1 cellular context compared by ENCODE assay signal in genomic region chr9:136882109-136882946, GRCh38.
A peak's percentile ranks its signal among the peaks of the same experiment; 100 is the strongest.
TF ChIP-seq lines count a peak whose summit lies in the region.

No MANE protein-coding gene starts in this region.

TF ChIP-seq in HepG2, 621 proteins besides CTCF, POLR2A, EP300 and RAD21 (continued from another document and continues in another):
- TF ChIP-seq, protein P1, sequence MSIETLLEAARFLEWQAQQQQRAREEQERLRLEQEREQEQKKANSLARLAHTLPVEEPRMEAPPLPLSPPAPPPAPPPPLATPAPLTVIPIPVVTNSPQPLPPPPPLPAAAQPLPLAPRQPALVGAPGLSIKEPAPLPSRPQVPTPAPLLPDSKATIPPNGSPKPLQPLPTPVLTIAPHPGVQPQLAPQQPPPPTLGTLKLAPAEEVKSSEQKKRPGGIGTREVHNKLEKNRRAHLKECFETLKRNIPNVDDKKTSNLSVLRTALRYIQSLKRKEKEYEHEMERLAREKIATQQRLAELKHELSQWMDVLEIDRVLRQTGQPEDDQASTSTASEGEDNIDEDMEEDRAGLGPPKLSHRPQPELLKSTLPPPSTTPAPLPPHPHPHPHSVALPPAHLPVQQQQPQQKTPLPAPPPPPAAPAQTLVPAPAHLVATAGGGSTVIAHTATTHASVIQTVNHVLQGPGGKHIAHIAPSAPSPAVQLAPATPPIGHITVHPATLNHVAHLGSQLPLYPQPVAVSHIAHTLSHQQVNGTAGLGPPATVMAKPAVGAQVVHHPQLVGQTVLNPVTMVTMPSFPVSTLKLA (IDR thresholded peaks at IDR 0.05), result peak; percentile 93
- TF ChIP-seq ZNF780A (CRISPR knock-in tag; IDR thresholded peaks at IDR 0.05) (no peak), ATAD3A (CRISPR knock-in tag; IDR thresholded peaks at IDR 0.05) (no peak), ZFP90 (CRISPR knock-in tag; IDR thresholded peaks at IDR 0.05; ENCODE audit: borderline replicate concordance) (no peak; the same call in 1 of the 2 replicates), SRSF9 (IDR thresholded peaks at IDR 0.05; ENCODE audit: borderline replicate concordance, insufficient read depth, low read depth, low read length, poor library complexity, severe bottlenecking) (no peak), YEATS4 (CRISPR knock-in tag; IDR thresholded peaks at IDR 0.05; ENCODE audit: borderline replicate concordance) (peak; percentile 70; the same call in 1 of the 2 replicates), ZBTB37 (CRISPR knock-in tag; IDR thresholded peaks at IDR 0.05) (no peak), CBX2 (IDR thresholded peaks at IDR 0.05; ENCODE audit: low read depth, low read length) (no peak), CBX2 (CRISPR knock-in tag; IDR thresholded peaks at IDR 0.05; ENCODE audit: low read depth) (no peak), ZNF598 (CRISPR knock-in tag; IDR thresholded peaks at IDR 0.05; ENCODE audit: borderline replicate concordance) (peak; percentile 51; the same call in 1 of the 2 replicates), ZNF790 (CRISPR knock-in tag; IDR thresholded peaks at IDR 0.05; ENCODE audit: borderline replicate concordance) (0 out of 2 replicates have a peak, but pooled peaks have one; percentile 26), ZNF331 (CRISPR knock-in tag; IDR thresholded peaks at IDR 0.05) (peak; percentile 82), ZNF501 (CRISPR knock-in tag; IDR thresholded peaks at IDR 0.05) (peak; percentile 47; the same call in 1 of the 2 replicates), FOSL1 (CRISPR knock-in tag; IDR thresholded peaks at IDR 0.05; ENCODE audit: borderline replicate concordance) (peak; percentile 75), MIER2 (CRISPR knock-in tag; IDR thresholded peaks at IDR 0.05) (0 out of 2 replicates have a peak, but pooled peaks have one; percentile 40), ZNF850 (CRISPR knock-in tag; conservative IDR thresholded peaks at IDR 0.05) (no peak), ATF1 (CRISPR knock-in tag; IDR thresholded peaks at IDR 0.05) (no peak), DNMT3B (CRISPR knock-in tag; conservative IDR thresholded peaks at IDR 0.05) (no peak), RBFOX2 (IDR thresholded peaks at IDR 0.05; ENCODE audit: low read depth, low read length) (peak; percentile 32; the same call in 1 of the 2 replicates), ZNF382 (CRISPR knock-in tag; IDR thresholded peaks at IDR 0.05; ENCODE audit: borderline replicate concordance) (no peak), ZNF746 (CRISPR knock-in tag; IDR thresholded peaks at IDR 0.05) (peak; percentile 58; the same call in 1 of the 2 replicates), PRDM4 (CRISPR knock-in tag; IDR thresholded peaks at IDR 0.05; ENCODE audit: borderline replicate concordance) (no peak), HNRNPL (IDR thresholded peaks at IDR 0.05; ENCODE audit: low read depth, low read length) (peak; percentile 94), JUNB (CRISPR knock-in tag; IDR thresholded peaks at IDR 0.05; ENCODE audit: borderline replicate concordance) (peak; percentile 73; the same call in 1 of the 2 replicates), RBM39 (IDR thresholded peaks at IDR 0.05; ENCODE audit: low read depth, low read length, poor library complexity, severe bottlenecking) (no peak), SUZ12 (IDR thresholded peaks at IDR 0.05; ENCODE audit: low read depth, low read length) (no peak), ZNF670 (CRISPR knock-in tag; IDR thresholded peaks at IDR 0.05; ENCODE audit: borderline replicate concordance) (peak; percentile 96), MTF1 (CRISPR knock-in tag; IDR thresholded peaks at IDR 0.05) (no peak), ZC3H4 (CRISPR knock-in tag; IDR thresholded peaks at IDR 0.05; ENCODE audit: borderline replicate concordance) (no peak), ZNF468 (CRISPR knock-in tag; IDR thresholded peaks at IDR 0.05) (no peak), ZNF577 (CRISPR knock-in tag; IDR thresholded peaks at IDR 0.05; ENCODE audit: borderline replicate concordance, low read depth) (no peak), ARNT (IDR thresholded peaks at IDR 0.05) (no peak), SMAD1 (CRISPR knock-in tag; IDR thresholded peaks at IDR 0.05; ENCODE audit: borderline replicate concordance, low read depth) (no peak; the same call in 1 of the 2 replicates), ZSCAN31 (CRISPR knock-in tag; IDR thresholded peaks at IDR 0.05; ENCODE audit: low read depth) (no peak), ZKSCAN1 (IDR thresholded peaks at IDR 0.05; ENCODE audit: low read length) (no peak), ZNF687 (CRISPR knock-in tag; IDR thresholded peaks at IDR 0.05) (peak; percentile 90), FIP1L1 (IDR thresholded peaks at IDR 0.05; ENCODE audit: borderline replicate concordance, insufficient read depth, low read depth, low read length) (no peak), ZFP1 (CRISPR knock-in tag; IDR thresholded peaks at IDR 0.05) (peak; percentile 39; the same call in 1 of the 2 replicates), KMT2A (CRISPR knock-in tag; IDR thresholded peaks at IDR 0.05) (peak; percentile 75), ZNF10 (CRISPR knock-in tag; IDR thresholded peaks at IDR 0.05; ENCODE audit: borderline replicate concordance, low read depth) (no peak), GTF3A (CRISPR knock-in tag; conservative IDR thresholded peaks at IDR 0.05) (peak; percentile 8; the same call in 1 of the 2 replicates), NR2C2 (CRISPR knock-in tag; IDR thresholded peaks at IDR 0.05; ENCODE audit: borderline replicate concordance) (peak; percentile 64; the same call in 1 of the 2 replicates), MYC (CRISPR knock-in tag; IDR thresholded peaks at IDR 0.05; ENCODE audit: borderline replicate concordance) (peak; percentile 79), U2AF2 (IDR thresholded peaks at IDR 0.05; ENCODE audit: low read depth, low read length) (no peak), PRMT3 (CRISPR knock-in tag; IDR thresholded peaks at IDR 0.05; ENCODE audit: borderline replicate concordance, low read depth) (no peak)
- TF ChIP-seq, protein P2, sequence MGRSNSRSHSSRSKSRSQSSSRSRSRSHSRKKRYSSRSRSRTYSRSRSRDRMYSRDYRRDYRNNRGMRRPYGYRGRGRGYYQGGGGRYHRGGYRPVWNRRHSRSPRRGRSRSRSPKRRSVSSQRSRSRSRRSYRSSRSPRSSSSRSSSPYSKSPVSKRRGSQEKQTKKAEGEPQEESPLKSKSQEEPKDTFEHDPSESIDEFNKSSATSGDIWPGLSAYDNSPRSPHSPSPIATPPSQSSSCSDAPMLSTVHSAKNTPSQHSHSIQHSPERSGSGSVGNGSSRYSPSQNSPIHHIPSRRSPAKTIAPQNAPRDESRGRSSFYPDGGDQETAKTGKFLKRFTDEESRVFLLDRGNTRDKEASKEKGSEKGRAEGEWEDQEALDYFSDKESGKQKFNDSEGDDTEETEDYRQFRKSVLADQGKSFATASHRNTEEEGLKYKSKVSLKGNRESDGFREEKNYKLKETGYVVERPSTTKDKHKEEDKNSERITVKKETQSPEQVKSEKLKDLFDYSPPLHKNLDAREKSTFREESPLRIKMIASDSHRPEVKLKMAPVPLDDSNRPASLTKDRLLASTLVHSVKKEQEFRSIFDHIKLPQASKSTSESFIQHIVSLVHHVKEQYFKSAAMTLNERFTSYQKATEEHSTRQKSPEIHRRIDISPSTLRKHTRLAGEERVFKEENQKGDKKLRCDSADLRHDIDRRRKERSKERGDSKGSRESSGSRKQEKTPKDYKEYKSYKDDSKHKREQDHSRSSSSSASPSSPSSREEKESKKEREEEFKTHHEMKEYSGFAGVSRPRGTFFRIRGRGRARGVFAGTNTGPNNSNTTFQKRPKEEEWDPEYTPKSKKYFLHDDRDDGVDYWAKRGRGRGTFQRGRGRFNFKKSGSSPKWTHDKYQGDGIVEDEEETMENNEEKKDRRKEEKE (IDR thresholded peaks at IDR 0.05), result no peak
- TF ChIP-seq, protein P3, sequence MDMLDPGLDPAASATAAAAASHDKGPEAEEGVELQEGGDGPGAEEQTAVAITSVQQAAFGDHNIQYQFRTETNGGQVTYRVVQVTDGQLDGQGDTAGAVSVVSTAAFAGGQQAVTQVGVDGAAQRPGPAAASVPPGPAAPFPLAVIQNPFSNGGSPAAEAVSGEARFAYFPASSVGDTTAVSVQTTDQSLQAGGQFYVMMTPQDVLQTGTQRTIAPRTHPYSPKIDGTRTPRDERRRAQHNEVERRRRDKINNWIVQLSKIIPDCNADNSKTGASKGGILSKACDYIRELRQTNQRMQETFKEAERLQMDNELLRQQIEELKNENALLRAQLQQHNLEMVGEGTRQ (IDR thresholded peaks at IDR 0.05; ENCODE audit: low read depth, low read length), result 0 out of 2 replicates have a peak, but pooled peaks have one; percentile 34
- TF ChIP-seq, protein P3 (CRISPR knock-in tag; IDR thresholded peaks at IDR 0.05; ENCODE audit: borderline replicate concordance), result no peak
- TF ChIP-seq, protein P4, sequence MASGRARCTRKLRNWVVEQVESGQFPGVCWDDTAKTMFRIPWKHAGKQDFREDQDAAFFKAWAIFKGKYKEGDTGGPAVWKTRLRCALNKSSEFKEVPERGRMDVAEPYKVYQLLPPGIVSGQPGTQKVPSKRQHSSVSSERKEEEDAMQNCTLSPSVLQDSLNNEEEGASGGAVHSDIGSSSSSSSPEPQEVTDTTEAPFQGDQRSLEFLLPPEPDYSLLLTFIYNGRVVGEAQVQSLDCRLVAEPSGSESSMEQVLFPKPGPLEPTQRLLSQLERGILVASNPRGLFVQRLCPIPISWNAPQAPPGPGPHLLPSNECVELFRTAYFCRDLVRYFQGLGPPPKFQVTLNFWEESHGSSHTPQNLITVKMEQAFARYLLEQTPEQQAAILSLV (CRISPR knock-in tag; IDR thresholded peaks at IDR 0.05; ENCODE audit: borderline replicate concordance), result no peak; the same call in none of the 2 replicates
- TF ChIP-seq, protein P5, sequence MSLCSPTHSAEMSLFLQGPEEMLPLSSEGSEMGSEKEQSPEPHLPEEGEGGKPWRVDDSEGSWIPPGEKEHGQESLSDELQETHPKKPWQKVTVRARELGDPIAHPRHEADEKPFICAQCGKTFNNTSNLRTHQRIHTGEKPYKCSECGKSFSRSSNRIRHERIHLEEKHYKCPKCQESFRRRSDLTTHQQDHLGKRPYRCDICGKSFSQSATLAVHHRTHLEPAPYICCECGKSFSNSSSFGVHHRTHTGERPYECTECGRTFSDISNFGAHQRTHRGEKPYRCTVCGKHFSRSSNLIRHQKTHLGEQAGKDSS (CRISPR knock-in tag; IDR thresholded peaks at IDR 0.05; ENCODE audit: borderline replicate concordance, low read depth), result peak; percentile 51; the same call in 1 of the 2 replicates
